Comparison of ENCODE assay signal across 7 cellular contexts in the genomic region with DNA sequence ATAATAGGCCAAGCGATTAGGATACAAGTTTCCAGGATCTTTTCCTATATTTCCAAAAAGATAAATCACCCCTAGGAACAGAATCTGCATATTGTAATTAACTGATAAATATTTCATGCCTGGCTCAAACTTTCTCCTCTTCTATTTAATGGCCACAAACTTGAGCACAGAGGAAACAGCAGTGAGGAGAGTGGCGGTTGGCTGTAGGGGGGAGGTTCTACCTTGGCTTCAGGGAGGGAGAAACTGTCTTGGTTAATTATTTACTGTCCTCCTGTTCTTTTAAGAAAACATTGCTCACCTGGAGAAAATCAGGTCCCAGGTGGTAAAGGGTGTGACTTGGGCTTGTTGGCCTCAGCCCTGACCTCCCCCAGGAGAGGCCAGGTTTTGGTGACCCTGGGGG.
DNase-seq lines count a peak whose midpoint lies in the region; ATAC-seq, FAIRE-seq and TF ChIP-seq lines count a peak whose summit lies in the region.
"Not testable (repeated sequence)": the region's sequence is repeated elsewhere in the genome, so short reads cannot be mapped to it uniquely, and the experiment has no call there.

No MANE protein-coding gene starts in this region.

- H3K4me1 Mint-ChIP-seq in progenitor cell of endocrine pancreas (ENCODE audit: low read depth) = not testable (repeated sequence)

- H3K4me3 ChIP-seq in body of pancreas; kidney (ENCODE audit: low read length in 2 of 2); left lung; transverse colon: not testable (repeated sequence)

- in situ Hi-C loops in transverse colon (cut with MboI; ENCODE audit: low pct_ligation_motif_present in 1 of 4, low pct_unique_long_range_greater_than_20kb in 1 of 4, low sequenced_read_pairs in 3 of 4) = not testable (repeated sequence)

- H3K4me3 Mint-ChIP-seq in progenitor cell of endocrine pancreas (ENCODE audit: low read depth) = not testable (repeated sequence)

- DNase-seq in body of pancreas (peak; percentile 59 to 76 (median 69)), kidney (peak; percentile 53), left lung (peak; percentile 2 to 26), mesenteric fat pad (ENCODE audit: low spot score) (peak; percentile 0), mucosa of gallbladder (ENCODE audit: low spot score) (peak; percentile 25), progenitor cell of endocrine pancreas (ENCODE audit: low spot score, unreplicated experiment) (peak; percentile 8), transverse colon (peak; percentile 68)

- intact Hi-C loops in body of pancreas (cut with DNase I); kidney (cut with DNase I); left lung (cut with DNase I); transverse colon (cut with DNase I; ENCODE audit: low total_unique reads): not testable (repeated sequence)

- 27 to 36% methylated on average over 1 of the region's 2 CpGs for WGBS in body of pancreas, 2 donors
- 61 to 80% methylated on average over 1 of the region's 2 CpGs for WGBS in transverse colon (ENCODE audit: low coverage in 1 of 2), 2 donors

- not testable (repeated sequence) for TF ChIP-seq CTCF in body of pancreas (IDR thresholded peaks at IDR 0.05); kidney (IDR thresholded peaks at IDR 0.05; ENCODE audit: borderline replicate concordance, extremely low read depth, insufficient read depth); left lung (IDR thresholded peaks at IDR 0.05); progenitor cell of endocrine pancreas (IDR thresholded peaks at IDR 0.05; ENCODE audit: unreplicated experiment); transverse colon (IDR thresholded peaks at IDR 0.05)

- not testable (repeated sequence) for FAIRE-seq in kidney (lab: Jason Lieb, UNC)

- not testable (repeated sequence) for H3K9me3 ChIP-seq in body of pancreas; kidney (ENCODE audit: control insufficient read depth in 1 of 2, low read length in 2 of 2); left lung; transverse colon

- not testable (repeated sequence) for TF ChIP-seq POLR2A in body of pancreas (IDR thresholded peaks at IDR 0.05); transverse colon (IDR thresholded peaks at IDR 0.05)

- not testable (repeated sequence) for TF ChIP-seq EP300 in transverse colon (IDR thresholded peaks at IDR 0.05; ENCODE audit: low read depth)

- H3K27ac ChIP-seq in body of pancreas; kidney (ENCODE audit: low read depth in 2 of 2, low read length in 2 of 2); left lung; transverse colon: not testable (repeated sequence)

- peak; percentile 74 for ATAC-seq in body of pancreas
- not testable (repeated sequence) for ATAC-seq in left lung

- not testable (repeated sequence) for H3K9me3 Mint-ChIP-seq in progenitor cell of endocrine pancreas (ENCODE audit: low read depth)

- H3K27ac Mint-ChIP-seq in progenitor cell of endocrine pancreas = not testable (repeated sequence)

- H3K36me3 Mint-ChIP-seq in progenitor cell of endocrine pancreas (ENCODE audit: insufficient read depth) = not testable (repeated sequence)

- H3K4me1 ChIP-seq in body of pancreas; kidney (ENCODE audit: control insufficient read depth in 1 of 2, insufficient read depth in 1 of 2, low read depth in 1 of 2, low read length in 2 of 2); left lung; transverse colon: not testable (repeated sequence)

- not testable (repeated sequence) for H3K27me3 Mint-ChIP-seq in progenitor cell of endocrine pancreas

- not testable (repeated sequence) for H3K36me3 ChIP-seq in body of pancreas (replicated peaks in 1 of 2; ENCODE audit: insufficient read depth in 1 of 2, low read depth in 2 of 2); kidney (ENCODE audit: control insufficient read depth in 1 of 2, insufficient read depth in 2 of 2, low read length in 2 of 2); left lung; transverse colon

- H3K27me3 ChIP-seq in body of pancreas, left lung, transverse colon: not testable (repeated sequence)

- not testable (repeated sequence) for H3K9ac ChIP-seq in kidney (ENCODE audit: low read length in 2 of 2)

Comparison
In these comparisons a context has a peak if more than half of its experiments do, and no peak if none do; other contexts are left out.
1. DNase-seq: peak in every context shown above with its lines; median percentile 69 in body of pancreas; 68 in transverse colon; 53 in kidney; 25 in mucosa of gallbladder; 14 in left lung; 8 in progenitor cell of endocrine pancreas; 0 in mesenteric fat pad.